26 cellular contexts compared by ENCODE assay signal in the genomic region with DNA sequence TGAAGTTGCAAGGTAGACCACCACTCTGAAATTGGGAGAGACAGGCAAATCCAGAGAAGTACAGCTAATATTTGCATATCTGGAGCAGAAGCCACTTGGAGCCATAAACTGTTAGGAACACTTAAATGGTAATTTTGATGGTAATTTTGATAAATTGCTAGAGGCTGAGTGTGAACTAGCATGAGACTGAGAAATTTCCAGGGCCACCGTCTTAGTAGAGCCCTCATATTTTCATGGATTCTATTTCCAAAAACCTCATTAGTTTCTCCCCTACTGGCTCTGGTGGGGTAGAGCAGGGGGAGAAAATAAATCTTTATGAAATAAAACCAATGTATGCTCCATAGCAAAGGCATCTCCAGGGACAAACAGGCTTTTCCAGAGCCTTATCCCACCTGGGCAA.
"Had no signal": no experiment of that assay in that cellular context is flagged by ENCODE, and none has a peak within 500 bp of the region (broad histone marks: within the 10 kb centered on the region; RNA-seq: fewer than 3 reads in every experiment).

No MANE protein-coding gene starts in this region.

- H3K36me3 ChIP-seq: stomach, suprapubic skin, thoracic aorta, thyroid gland, tibial artery, tibial nerve, transverse colon, upper lobe of left lung, upper lobe of right lung, uterus, vagina had no signal

- H3K4me1 ChIP-seq: stomach, suprapubic skin, testis, thyroid gland, tibial nerve, transverse colon, upper lobe of left lung, upper lobe of right lung, uterus, vagina had no signal

- H3K27me3 ChIP-seq: stomach, suprapubic skin, testis, thyroid gland, tibial artery, tibial nerve, transverse colon, upper lobe of left lung, upper lobe of right lung, uterus, vagina had no signal

- H3K9me3 ChIP-seq: suprapubic skin, testis, thoracic aorta, thyroid gland, tibial nerve, transverse colon, upper lobe of right lung, uterus, vagina had no signal

- DNase-seq: stimulated activated CD4-positive, alpha-beta T cell treated with anti-CD3 and anti-CD28 coated beads, Interleukin-2, amount 100 ng/mL, for 48 hours; stimulated activated CD4-positive, alpha-beta T cell treated with anti-CD3 and anti-CD28 coated beads, Interleukin-4, amount 100 ng/mL, for 1 hour; stimulated activated CD4-positive, alpha-beta T cell treated with anti-CD3 and anti-CD28 coated beads, Interleukin-4, amount 100 ng/mL, for 24 hours; stimulated activated CD4-positive, alpha-beta T cell treated with anti-CD3 and anti-CD28 coated beads, Interleukin-4, amount 100 ng/mL, for 4 hours; stimulated activated CD8-positive, alpha-beta memory T cell treated with anti-CD3 and anti-CD28 coated beads, Interleukin-4, amount 100 ng/mL, for 48 hours; stimulated activated naive B cell treated with anti-CD40 and anti-IgM and Interleukin-4, amounts not matched to agents 10 μg/mL and 1 μg/mL and 100 μg/mL, for 72 hours; stimulated activated naive CD4-positive, alpha-beta T cell; stimulated activated naive CD4-positive, alpha-beta T cell treated with Interleukin-2 at 50 U/mL for 16 hours; stimulated activated naive CD8-positive, alpha-beta T cell treated with anti-CD3 and anti-CD28 coated beads, Interleukin-15, amount 100 ng/mL, for 72 hours; stimulated activated naive CD8-positive, alpha-beta T cell treated with anti-CD3 and anti-CD28 coated beads, Interleukin-15, Interleukin-2, amounts not matched to agents 100 U/mL and 50 U/mL, for 24 hours; stomach; substantia nigra; testis; thyroid gland; tibial artery; transverse colon; trophoblast cell; upper lobe of left lung; upper lobe of right lung; uterus had no signal

- ATAC-seq: stimulated activated effector memory CD8-positive, alpha-beta T cell treated with anti-CD3 and anti-CD28 coated beads, Interleukin-12 subunit alpha, Interleukin-12 subunit beta, amount 100 ng/mL, for 72 hours; stimulated activated memory B cell treated with anti-CD40 and anti-IgM and Interleukin-4, amounts not matched to agents 10 μg/mL and 1 μg/mL and 100 μg/mL, for 72 hours; stimulated activated naive B cell treated with anti-CD40 and anti-IgM and Interleukin-4, amounts not matched to agents 10 μg/mL and 1 μg/mL and 100 μg/mL, for 72 hours; stimulated activated naive CD8-positive, alpha-beta T cell treated with anti-CD3 and anti-CD28 coated beads, Interleukin-15, amount 100 ng/mL, for 72 hours; stimulated activated naive CD8-positive, alpha-beta T cell treated with anti-CD3 and anti-CD28 coated beads, Interleukin-15, Interleukin-2, amounts not matched to agents 100 U/mL and 50 U/mL, for 24 hours; upper lobe of right lung had no signal

- H3K27ac ChIP-seq: stomach, suprapubic skin, testis, thyroid gland, tibial artery, tibial nerve, transverse colon, upper lobe of left lung, upper lobe of right lung, uterus, vagina had no signal

- H3K4me3 ChIP-seq: stomach, suprapubic skin, testis, thoracic aorta, thyroid gland, tibial artery, tibial nerve, transverse colon, upper lobe of left lung, upper lobe of right lung, uterus, vagina had no signal
